In genomic region chr7:70761711-70762328, GRCh38 we compare ENCODE assay signal across 13 cellular contexts.
DNase-seq lines count a peak whose midpoint lies in the region; ATAC-seq, FAIRE-seq and TF ChIP-seq lines count a peak whose summit lies in the region.
"Had no signal": no experiment of that assay in that cellular context is flagged by ENCODE, and none has a peak within 500 bp of the region (broad histone marks: within the 10 kb centered on the region; RNA-seq: fewer than 3 reads in every experiment).

No MANE protein-coding gene starts in this region.

- intact Hi-C loops in activated B cell treated with CpG ODN at 0.5 μM for 24 hours (cut with micrococcal nuclease) = no loop called here

- no peaks in the 10 kb centered on the region for H3K9me3 Mint-ChIP-seq in activated B cell treated with CpG ODN at 0.5 μM for 24 hours
- H3K9me3 Mint-ChIP-seq: activated CD4-positive, alpha-beta memory T cell treated with anti-CD3 and anti-CD28 coated beads for 36 hours; activated T-cell treated with anti-CD3 and anti-CD28 coated beads, Interleukin-2, amount 50 U/mL, for 72 hours had no signal

- no peak for TF ChIP-seq CTCF in activated B cell treated with CpG ODN at 0.5 μM for 24 hours (IDR thresholded peaks at IDR 0.05)

- CTCF ChIA-PET in activated B cell treated with CpG ODN at 0.5 μM for 24 hours (lab: Charles Lee) = no interaction called here

- peak overlapping the region; percentile 70 for H3K27ac ChIP-seq in temporal lobe (ENCODE audit: low read depth, low read length)

- H3K4me3 Mint-ChIP-seq in activated B cell treated with CpG ODN at 0.5 μM for 24 hours = no peak overlapping the region
- H3K4me3 Mint-ChIP-seq: activated CD4-positive, alpha-beta memory T cell treated with anti-CD3 and anti-CD28 coated beads for 36 hours; activated T-cell treated with anti-CD3 and anti-CD28 coated beads, Interleukin-2, amount 50 U/mL, for 72 hours had no signal

- FAIRE-seq in GM18507 (lab: Jason Lieb, UNC) = peak; percentile 92
- FAIRE-seq: RCC 7860 had no signal

- H3K27ac Mint-ChIP-seq in activated B cell treated with CpG ODN at 0.5 μM for 24 hours = no peak overlapping the region
- H3K27ac Mint-ChIP-seq: activated CD4-positive, alpha-beta memory T cell treated with anti-CD3 and anti-CD28 coated beads for 36 hours; activated T-cell treated with anti-CD3 and anti-CD28 coated beads, Interleukin-2, amount 50 U/mL, for 72 hours had no signal

- no peak for DNase-seq in GM18507 (ENCODE audit: extremely low spot score, insufficient read length, low read depth)
- DNase-seq in activated B cell treated with CpG ODN at 0.5 μM for 24 hours = no peak
- no peak for DNase-seq in activated T-cell treated with anti-CD3 and anti-CD28 coated beads, Interleukin-2, amount 50 U/mL, for 48 hours
- DNase-seq in DMS153 treated with DMSO at 0.1 percent for 48 hours (lab: John Stamatoyannopoulos, UW; ENCODE audit: unreplicated experiment) = no peak
- DNase-seq: activated CD4-positive, alpha-beta memory T cell treated with anti-CD3 and anti-CD28 coated beads for 36 hours; activated T-cell treated with anti-CD3 and anti-CD28 coated beads, Interleukin-2, amount 50 U/mL, for 72 hours; DMS153; foreskin melanocyte; NCI-H774 had no signal

- H3K27me3 Mint-ChIP-seq in activated B cell treated with CpG ODN at 0.5 μM for 24 hours = no peaks in the 10 kb centered on the region
- H3K27me3 Mint-ChIP-seq: activated CD4-positive, alpha-beta memory T cell treated with anti-CD3 and anti-CD28 coated beads for 36 hours had no signal

- ATAC-seq in HG02610 (IDR thresholded peaks at IDR 0.05; ENCODE audit: unreplicated experiment) = peak; percentile 27
- ATAC-seq in activated B cell treated with CpG ODN at 0.5 μM for 24 hours (ENCODE audit: low read depth) = peak; percentile 77
- ATAC-seq in HG02623 (IDR thresholded peaks at IDR 0.05; ENCODE audit: unreplicated experiment) = no peak
- ATAC-seq: activated T-cell treated with anti-CD3 and anti-CD28 coated beads, Interleukin-2, amount 50 U/mL, for 72 hours had no signal

- H3K4me1 Mint-ChIP-seq in activated B cell treated with CpG ODN at 0.5 μM for 24 hours = peaks cover 36% of the 10 kb centered on the region

- POLR2A ChIA-PET in activated B cell treated with CpG ODN at 0.5 μM for 24 hours (lab: Charles Lee) = no interaction called here

- H3K36me3 Mint-ChIP-seq in activated B cell treated with CpG ODN at 0.5 μM for 24 hours (ENCODE audit: low read depth) = peaks cover 21% of the 10 kb centered on the region
- H3K36me3 Mint-ChIP-seq: activated CD4-positive, alpha-beta memory T cell treated with anti-CD3 and anti-CD28 coated beads for 36 hours had no signal
